ENCODE assay signal across 1 cellular context in the genomic region with DNA sequence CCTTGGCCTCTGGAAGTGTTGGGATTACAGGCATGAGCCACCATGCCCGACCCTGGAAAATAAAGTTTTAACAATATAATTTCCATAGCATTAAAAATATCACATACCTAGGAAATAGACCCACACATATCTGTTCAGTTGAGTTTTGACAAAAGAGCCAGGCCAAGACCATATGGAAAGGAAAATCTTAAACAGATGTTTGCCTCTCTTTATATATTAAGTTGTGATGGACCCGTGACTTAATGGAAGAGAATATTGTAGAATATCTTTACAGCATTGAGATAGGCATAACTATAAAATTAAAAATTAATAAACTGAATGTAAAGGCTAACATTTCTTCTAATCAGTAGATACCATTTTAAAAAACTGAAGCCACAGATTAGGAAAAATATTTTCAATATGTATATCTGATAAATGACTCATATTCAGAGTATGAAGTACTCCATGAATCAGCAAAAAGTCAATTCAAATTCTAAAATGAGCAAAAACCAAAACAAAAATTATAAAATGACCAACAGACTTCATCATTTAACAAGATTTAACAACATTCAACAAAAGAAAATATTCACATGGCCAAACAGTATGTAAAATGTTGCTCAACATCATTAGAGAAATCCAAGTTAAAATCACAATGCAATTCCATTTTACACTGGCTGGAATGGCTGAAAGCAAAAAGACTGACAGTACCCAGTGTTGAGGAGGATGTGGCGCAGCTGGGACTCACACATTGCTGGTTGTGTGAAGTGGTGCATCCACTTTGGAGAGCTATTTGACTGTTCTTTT.
A peak's percentile ranks its signal among the peaks of the same experiment; 100 is the strongest.
TF ChIP-seq lines count a peak whose summit lies in the region.

No MANE protein-coding gene starts in this region.

TF ChIP-seq in K562, 482 proteins besides CTCF, POLR2A, EP300 and RAD21 (continues in another document):
- no peak for TF ChIP-seq EHMT2 (IDR thresholded peaks at IDR 0.05)
- TF ChIP-seq CCNT2 (IDR thresholded peaks at IDR 0.05; ENCODE audit: borderline replicate concordance, extremely low read depth, insufficient read length, low read depth, low read length): no peak
- TF ChIP-seq ZNF764 (CRISPR knock-in tag; IDR thresholded peaks at IDR 0.05; ENCODE audit: low read depth): no peak
- no peak for TF ChIP-seq ZNF644 (tag; IDR thresholded peaks at IDR 0.05; ENCODE audit: low read depth)
- TF ChIP-seq NR1H2 (CRISPR knock-in tag; IDR thresholded peaks at IDR 0.05): no peak
- peak; percentile 46; the same call in 1 of the 2 replicates for TF ChIP-seq NFE2L1 (tag; IDR thresholded peaks at IDR 0.05; ENCODE audit: borderline replicate concordance, low read depth)
- TF ChIP-seq ZC3H8 (IDR thresholded peaks at IDR 0.05): no peak
- TF ChIP-seq, protein P1, sequence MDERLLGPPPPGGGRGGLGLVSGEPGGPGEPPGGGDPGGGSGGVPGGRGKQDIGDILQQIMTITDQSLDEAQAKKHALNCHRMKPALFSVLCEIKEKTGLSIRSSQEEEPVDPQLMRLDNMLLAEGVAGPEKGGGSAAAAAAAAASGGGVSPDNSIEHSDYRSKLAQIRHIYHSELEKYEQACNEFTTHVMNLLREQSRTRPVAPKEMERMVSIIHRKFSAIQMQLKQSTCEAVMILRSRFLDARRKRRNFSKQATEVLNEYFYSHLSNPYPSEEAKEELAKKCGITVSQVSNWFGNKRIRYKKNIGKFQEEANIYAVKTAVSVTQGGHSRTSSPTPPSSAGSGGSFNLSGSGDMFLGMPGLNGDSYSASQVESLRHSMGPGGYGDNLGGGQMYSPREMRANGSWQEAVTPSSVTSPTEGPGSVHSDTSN (CRISPR knock-in tag; IDR thresholded peaks at IDR 0.05; ENCODE audit: low read depth): no peak
- TF ChIP-seq, protein P1 (tag; conservative IDR thresholded peaks at IDR 0.05; ENCODE audit: low read depth): no peak
- TF ChIP-seq DPF2 (IDR thresholded peaks at IDR 0.05): peak; percentile 51
- no peak for TF ChIP-seq TBP (optimal IDR thresholded peaks at IDR 0.05; ENCODE audit: low read depth, low read length)
- no peak for TF ChIP-seq GATA2 (CRISPR knock-in tag; IDR thresholded peaks at IDR 0.05)
- TF ChIP-seq, protein P2, sequence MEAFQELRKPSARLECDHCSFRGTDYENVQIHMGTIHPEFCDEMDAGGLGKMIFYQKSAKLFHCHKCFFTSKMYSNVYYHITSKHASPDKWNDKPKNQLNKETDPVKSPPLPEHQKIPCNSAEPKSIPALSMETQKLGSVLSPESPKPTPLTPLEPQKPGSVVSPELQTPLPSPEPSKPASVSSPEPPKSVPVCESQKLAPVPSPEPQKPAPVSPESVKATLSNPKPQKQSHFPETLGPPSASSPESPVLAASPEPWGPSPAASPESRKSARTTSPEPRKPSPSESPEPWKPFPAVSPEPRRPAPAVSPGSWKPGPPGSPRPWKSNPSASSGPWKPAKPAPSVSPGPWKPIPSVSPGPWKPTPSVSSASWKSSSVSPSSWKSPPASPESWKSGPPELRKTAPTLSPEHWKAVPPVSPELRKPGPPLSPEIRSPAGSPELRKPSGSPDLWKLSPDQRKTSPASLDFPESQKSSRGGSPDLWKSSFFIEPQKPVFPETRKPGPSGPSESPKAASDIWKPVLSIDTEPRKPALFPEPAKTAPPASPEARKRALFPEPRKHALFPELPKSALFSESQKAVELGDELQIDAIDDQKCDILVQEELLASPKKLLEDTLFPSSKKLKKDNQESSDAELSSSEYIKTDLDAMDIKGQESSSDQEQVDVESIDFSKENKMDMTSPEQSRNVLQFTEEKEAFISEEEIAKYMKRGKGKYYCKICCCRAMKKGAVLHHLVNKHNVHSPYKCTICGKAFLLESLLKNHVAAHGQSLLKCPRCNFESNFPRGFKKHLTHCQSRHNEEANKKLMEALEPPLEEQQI (IDR thresholded peaks at IDR 0.05): no peak
- TF ChIP-seq, protein P3, sequence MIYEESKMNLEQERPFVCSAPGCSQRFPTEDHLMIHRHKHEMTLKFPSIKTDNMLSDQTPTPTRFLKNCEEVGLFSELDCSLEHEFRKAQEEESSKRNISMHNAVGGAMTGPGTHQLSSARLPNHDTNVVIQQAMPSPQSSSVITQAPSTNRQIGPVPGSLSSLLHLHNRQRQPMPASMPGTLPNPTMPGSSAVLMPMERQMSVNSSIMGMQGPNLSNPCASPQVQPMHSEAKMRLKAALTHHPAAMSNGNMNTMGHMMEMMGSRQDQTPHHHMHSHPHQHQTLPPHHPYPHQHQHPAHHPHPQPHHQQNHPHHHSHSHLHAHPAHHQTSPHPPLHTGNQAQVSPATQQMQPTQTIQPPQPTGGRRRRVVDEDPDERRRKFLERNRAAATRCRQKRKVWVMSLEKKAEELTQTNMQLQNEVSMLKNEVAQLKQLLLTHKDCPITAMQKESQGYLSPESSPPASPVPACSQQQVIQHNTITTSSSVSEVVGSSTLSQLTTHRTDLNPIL (CRISPR knock-in tag; IDR thresholded peaks at IDR 0.05): no peak
- TF ChIP-seq, protein P4, sequence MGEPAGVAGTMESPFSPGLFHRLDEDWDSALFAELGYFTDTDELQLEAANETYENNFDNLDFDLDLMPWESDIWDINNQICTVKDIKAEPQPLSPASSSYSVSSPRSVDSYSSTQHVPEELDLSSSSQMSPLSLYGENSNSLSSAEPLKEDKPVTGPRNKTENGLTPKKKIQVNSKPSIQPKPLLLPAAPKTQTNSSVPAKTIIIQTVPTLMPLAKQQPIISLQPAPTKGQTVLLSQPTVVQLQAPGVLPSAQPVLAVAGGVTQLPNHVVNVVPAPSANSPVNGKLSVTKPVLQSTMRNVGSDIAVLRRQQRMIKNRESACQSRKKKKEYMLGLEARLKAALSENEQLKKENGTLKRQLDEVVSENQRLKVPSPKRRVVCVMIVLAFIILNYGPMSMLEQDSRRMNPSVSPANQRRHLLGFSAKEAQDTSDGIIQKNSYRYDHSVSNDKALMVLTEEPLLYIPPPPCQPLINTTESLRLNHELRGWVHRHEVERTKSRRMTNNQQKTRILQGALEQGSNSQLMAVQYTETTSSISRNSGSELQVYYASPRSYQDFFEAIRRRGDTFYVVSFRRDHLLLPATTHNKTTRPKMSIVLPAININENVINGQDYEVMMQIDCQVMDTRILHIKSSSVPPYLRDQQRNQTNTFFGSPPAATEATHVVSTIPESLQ (CRISPR knock-in tag; IDR thresholded peaks at IDR 0.05): no peak
- no peak for TF ChIP-seq MXI1 (IDR thresholded peaks at IDR 0.05; ENCODE audit: low read depth, low read length)
- TF ChIP-seq GTF2F1 (IDR thresholded peaks at IDR 0.05; ENCODE audit: low read depth, low read length): no peak
- TF ChIP-seq HIVEP1 (CRISPR knock-in tag; IDR thresholded peaks at IDR 0.05): no peak
- TF ChIP-seq, protein P5, sequence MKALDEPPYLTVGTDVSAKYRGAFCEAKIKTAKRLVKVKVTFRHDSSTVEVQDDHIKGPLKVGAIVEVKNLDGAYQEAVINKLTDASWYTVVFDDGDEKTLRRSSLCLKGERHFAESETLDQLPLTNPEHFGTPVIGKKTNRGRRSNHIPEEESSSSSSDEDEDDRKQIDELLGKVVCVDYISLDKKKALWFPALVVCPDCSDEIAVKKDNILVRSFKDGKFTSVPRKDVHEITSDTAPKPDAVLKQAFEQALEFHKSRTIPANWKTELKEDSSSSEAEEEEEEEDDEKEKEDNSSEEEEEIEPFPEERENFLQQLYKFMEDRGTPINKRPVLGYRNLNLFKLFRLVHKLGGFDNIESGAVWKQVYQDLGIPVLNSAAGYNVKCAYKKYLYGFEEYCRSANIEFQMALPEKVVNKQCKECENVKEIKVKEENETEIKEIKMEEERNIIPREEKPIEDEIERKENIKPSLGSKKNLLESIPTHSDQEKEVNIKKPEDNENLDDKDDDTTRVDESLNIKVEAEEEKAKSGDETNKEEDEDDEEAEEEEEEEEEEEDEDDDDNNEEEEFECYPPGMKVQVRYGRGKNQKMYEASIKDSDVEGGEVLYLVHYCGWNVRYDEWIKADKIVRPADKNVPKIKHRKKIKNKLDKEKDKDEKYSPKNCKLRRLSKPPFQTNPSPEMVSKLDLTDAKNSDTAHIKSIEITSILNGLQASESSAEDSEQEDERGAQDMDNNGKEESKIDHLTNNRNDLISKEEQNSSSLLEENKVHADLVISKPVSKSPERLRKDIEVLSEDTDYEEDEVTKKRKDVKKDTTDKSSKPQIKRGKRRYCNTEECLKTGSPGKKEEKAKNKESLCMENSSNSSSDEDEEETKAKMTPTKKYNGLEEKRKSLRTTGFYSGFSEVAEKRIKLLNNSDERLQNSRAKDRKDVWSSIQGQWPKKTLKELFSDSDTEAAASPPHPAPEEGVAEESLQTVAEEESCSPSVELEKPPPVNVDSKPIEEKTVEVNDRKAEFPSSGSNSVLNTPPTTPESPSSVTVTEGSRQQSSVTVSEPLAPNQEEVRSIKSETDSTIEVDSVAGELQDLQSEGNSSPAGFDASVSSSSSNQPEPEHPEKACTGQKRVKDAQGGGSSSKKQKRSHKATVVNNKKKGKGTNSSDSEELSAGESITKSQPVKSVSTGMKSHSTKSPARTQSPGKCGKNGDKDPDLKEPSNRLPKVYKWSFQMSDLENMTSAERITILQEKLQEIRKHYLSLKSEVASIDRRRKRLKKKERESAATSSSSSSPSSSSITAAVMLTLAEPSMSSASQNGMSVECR (CRISPR knock-in tag; IDR thresholded peaks at IDR 0.05): no peak
- TF ChIP-seq ZNF707 (CRISPR knock-in tag; conservative IDR thresholded peaks at IDR 0.05): no peak
- TF ChIP-seq EGR1 (conservative IDR thresholded peaks at IDR 0.05): no peak
- TF ChIP-seq ARID1B (IDR thresholded peaks at IDR 0.05): peak; percentile 68
- TF ChIP-seq RB1 (IDR thresholded peaks at IDR 0.05; ENCODE audit: low read depth): no peak
- TF ChIP-seq CBX3 (IDR thresholded peaks at IDR 0.05; ENCODE audit: borderline replicate concordance in 1 of 2, low read length in 2 of 2): no peak
- TF ChIP-seq, protein P6, sequence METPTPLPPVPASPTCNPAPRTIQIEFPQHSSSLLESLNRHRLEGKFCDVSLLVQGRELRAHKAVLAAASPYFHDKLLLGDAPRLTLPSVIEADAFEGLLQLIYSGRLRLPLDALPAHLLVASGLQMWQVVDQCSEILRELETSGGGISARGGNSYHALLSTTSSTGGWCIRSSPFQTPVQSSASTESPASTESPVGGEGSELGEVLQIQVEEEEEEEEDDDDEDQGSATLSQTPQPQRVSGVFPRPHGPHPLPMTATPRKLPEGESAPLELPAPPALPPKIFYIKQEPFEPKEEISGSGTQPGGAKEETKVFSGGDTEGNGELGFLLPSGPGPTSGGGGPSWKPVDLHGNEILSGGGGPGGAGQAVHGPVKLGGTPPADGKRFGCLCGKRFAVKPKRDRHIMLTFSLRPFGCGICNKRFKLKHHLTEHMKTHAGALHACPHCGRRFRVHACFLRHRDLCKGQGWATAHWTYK (CRISPR knock-in tag; IDR thresholded peaks at IDR 0.05): no peak
- TF ChIP-seq ILF3 (IDR thresholded peaks at IDR 0.05; ENCODE audit: borderline replicate concordance): no peak
- TF ChIP-seq ETV5 (CRISPR knock-in tag; IDR thresholded peaks at IDR 0.05; ENCODE audit: low read depth): no peak
- TF ChIP-seq, protein P7, sequence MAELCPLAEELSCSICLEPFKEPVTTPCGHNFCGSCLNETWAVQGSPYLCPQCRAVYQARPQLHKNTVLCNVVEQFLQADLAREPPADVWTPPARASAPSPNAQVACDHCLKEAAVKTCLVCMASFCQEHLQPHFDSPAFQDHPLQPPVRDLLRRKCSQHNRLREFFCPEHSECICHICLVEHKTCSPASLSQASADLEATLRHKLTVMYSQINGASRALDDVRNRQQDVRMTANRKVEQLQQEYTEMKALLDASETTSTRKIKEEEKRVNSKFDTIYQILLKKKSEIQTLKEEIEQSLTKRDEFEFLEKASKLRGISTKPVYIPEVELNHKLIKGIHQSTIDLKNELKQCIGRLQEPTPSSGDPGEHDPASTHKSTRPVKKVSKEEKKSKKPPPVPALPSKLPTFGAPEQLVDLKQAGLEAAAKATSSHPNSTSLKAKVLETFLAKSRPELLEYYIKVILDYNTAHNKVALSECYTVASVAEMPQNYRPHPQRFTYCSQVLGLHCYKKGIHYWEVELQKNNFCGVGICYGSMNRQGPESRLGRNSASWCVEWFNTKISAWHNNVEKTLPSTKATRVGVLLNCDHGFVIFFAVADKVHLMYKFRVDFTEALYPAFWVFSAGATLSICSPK (IDR thresholded peaks at IDR 0.05; ENCODE audit: borderline replicate concordance): no peak
- no peak for TF ChIP-seq SREBF1 (IDR thresholded peaks at IDR 0.05; ENCODE audit: borderline replicate concordance, low read depth, low read length)
- TF ChIP-seq CBFA2T3 (IDR thresholded peaks at IDR 0.05): 0 out of 2 replicates have a peak, but pooled peaks have one; percentile 11
- TF ChIP-seq, protein P8, sequence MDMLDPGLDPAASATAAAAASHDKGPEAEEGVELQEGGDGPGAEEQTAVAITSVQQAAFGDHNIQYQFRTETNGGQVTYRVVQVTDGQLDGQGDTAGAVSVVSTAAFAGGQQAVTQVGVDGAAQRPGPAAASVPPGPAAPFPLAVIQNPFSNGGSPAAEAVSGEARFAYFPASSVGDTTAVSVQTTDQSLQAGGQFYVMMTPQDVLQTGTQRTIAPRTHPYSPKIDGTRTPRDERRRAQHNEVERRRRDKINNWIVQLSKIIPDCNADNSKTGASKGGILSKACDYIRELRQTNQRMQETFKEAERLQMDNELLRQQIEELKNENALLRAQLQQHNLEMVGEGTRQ (CRISPR knock-in tag; IDR thresholded peaks at IDR 0.05): no peak
- TF ChIP-seq, protein P9, sequence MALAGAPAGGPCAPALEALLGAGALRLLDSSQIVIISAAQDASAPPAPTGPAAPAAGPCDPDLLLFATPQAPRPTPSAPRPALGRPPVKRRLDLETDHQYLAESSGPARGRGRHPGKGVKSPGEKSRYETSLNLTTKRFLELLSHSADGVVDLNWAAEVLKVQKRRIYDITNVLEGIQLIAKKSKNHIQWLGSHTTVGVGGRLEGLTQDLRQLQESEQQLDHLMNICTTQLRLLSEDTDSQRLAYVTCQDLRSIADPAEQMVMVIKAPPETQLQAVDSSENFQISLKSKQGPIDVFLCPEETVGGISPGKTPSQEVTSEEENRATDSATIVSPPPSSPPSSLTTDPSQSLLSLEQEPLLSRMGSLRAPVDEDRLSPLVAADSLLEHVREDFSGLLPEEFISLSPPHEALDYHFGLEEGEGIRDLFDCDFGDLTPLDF (CRISPR knock-in tag; IDR thresholded peaks at IDR 0.05): no peak
- TF ChIP-seq, protein P10, sequence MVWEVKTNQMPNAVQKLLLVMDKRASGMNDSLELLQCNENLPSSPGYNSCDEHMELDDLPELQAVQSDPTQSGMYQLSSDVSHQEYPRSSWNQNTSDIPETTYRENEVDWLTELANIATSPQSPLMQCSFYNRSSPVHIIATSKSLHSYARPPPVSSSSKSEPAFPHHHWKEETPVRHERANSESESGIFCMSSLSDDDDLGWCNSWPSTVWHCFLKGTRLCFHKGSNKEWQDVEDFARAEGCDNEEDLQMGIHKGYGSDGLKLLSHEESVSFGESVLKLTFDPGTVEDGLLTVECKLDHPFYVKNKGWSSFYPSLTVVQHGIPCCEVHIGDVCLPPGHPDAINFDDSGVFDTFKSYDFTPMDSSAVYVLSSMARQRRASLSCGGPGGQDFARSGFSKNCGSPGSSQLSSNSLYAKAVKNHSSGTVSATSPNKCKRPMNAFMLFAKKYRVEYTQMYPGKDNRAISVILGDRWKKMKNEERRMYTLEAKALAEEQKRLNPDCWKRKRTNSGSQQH (CRISPR knock-in tag; IDR thresholded peaks at IDR 0.05): no peak
- no peak for TF ChIP-seq MYC (IDR thresholded peaks at IDR 0.05; ENCODE audit: low read depth, low read length)
- TF ChIP-seq MYC (CRISPR knock-in tag; IDR thresholded peaks at IDR 0.05; ENCODE audit: borderline replicate concordance, low read depth): no peak
- TF ChIP-seq HMG20B (CRISPR knock-in tag; IDR thresholded peaks at IDR 0.05): no peak
- no peak for TF ChIP-seq RBM14 (IDR thresholded peaks at IDR 0.05; ENCODE audit: borderline replicate concordance, insufficient read depth, low read depth, low read length)
